23 cellular contexts compared by ENCODE assay signal in genomic region chr14:101622251-101623076, GRCh38.
"Had no signal": no experiment of that assay in that cellular context is flagged by ENCODE, and none has a peak within 500 bp of the region (broad histone marks: within the 10 kb centered on the region; RNA-seq: fewer than 3 reads in every experiment).

No MANE protein-coding gene starts in this region.

- H3K27me3 Mint-ChIP-seq: activated CD4-positive, alpha-beta T cell treated with anti-CD3 and anti-CD28 coated beads for 36 hours had no signal

- H3K4me1 ChIP-seq: colonic mucosa, esophagus squamous epithelium, gastrocnemius medialis, heart left ventricle, lower lobe of right lung, right lobe of liver, testis, upper lobe of left lung had no signal

- H3K4me3 ChIP-seq: colonic mucosa, dorsolateral prefrontal cortex, esophagus squamous epithelium, gastrocnemius medialis, heart left ventricle, lower lobe of right lung, right lobe of liver, skin epidermis, testis, upper lobe of left lung had no signal

- H3K27ac Mint-ChIP-seq: activated B cell treated with CpG ODN at 0.5 μM for 24 hours; activated CD4-positive, alpha-beta memory T cell treated with anti-CD3 and anti-CD28 coated beads for 36 hours; activated CD4-positive, alpha-beta T cell treated with anti-CD3 and anti-CD28 coated beads for 36 hours; activated naive CD4-positive, alpha-beta T cell treated with anti-CD3 and anti-CD28 coated beads for 36 hours; stimulated activated memory B cell treated with anti-CD40 and anti-IgM and Interleukin-4, amounts not matched to agents 10 μg/mL and 1 μg/mL and 100 μg/mL, for 72 hours; T-helper 1 cell treated with Interleukin-12 subunit alpha and Interleukin-12 subunit beta and Interleukin-4 antibody, amounts not matched to agents 30 μg/mL and 1 μg/mL, for 36 hours had no signal

- H3K36me3 ChIP-seq: colonic mucosa, esophagus squamous epithelium, gastrocnemius medialis, heart left ventricle, lower lobe of right lung, right lobe of liver, upper lobe of left lung had no signal

- H3K36me3 Mint-ChIP-seq: activated CD4-positive, alpha-beta memory T cell treated with anti-CD3 and anti-CD28 coated beads for 36 hours; naive thymus-derived CD4-positive, alpha-beta T cell; stimulated activated memory B cell treated with anti-CD40 and anti-IgM and Interleukin-4, amounts not matched to agents 10 μg/mL and 1 μg/mL and 100 μg/mL, for 72 hours had no signal

- ATAC-seq: activated CD4-positive, alpha-beta T cell treated with anti-CD3 and anti-CD28 coated beads for 36 hours; gastrocnemius medialis; heart left ventricle; lower lobe of right lung; naive thymus-derived CD4-positive, alpha-beta T cell; right lobe of liver had no signal

- H3K9me3 Mint-ChIP-seq: activated B cell treated with CpG ODN at 0.5 μM for 24 hours; activated CD4-positive, alpha-beta memory T cell treated with anti-CD3 and anti-CD28 coated beads for 36 hours; activated naive CD4-positive, alpha-beta T cell treated with anti-CD3 and anti-CD28 coated beads for 36 hours; T-helper 1 cell treated with Interleukin-12 subunit alpha and Interleukin-12 subunit beta and Interleukin-4 antibody, amounts not matched to agents 30 μg/mL and 1 μg/mL, for 36 hours had no signal

- H3K9me3 ChIP-seq: colonic mucosa, esophagus squamous epithelium, gastrocnemius medialis, lower lobe of right lung, right lobe of liver, testis, upper lobe of left lung had no signal

- DNase-seq: activated B cell treated with CpG ODN at 0.5 μM for 24 hours; activated CD4-positive, alpha-beta memory T cell treated with anti-CD3 and anti-CD28 coated beads for 36 hours; activated CD4-positive, alpha-beta T cell treated with anti-CD3 and anti-CD28 coated beads for 36 hours; activated naive CD4-positive, alpha-beta T cell treated with anti-CD3 and anti-CD28 coated beads for 36 hours; activated T-cell treated with anti-CD3 and anti-CD28 coated beads, Interleukin-2, amount 50 U/mL, for 48 hours; amygdala; colonic mucosa; esophagus squamous epithelium; gastrocnemius medialis; heart left ventricle; kidney; lower lobe of right lung; naive thymus-derived CD4-positive, alpha-beta T cell; stimulated activated CD4-positive, alpha-beta T cell treated with anti-CD3 and anti-CD28 coated beads, Interleukin-2, amount 100 ng/mL, for 24 hours; T1000; testis had no signal

- H3K27ac ChIP-seq: colonic mucosa, dorsolateral prefrontal cortex, esophagus squamous epithelium, gastrocnemius medialis, heart left ventricle, lower lobe of right lung, right lobe of liver, skin epidermis, testis, upper lobe of left lung had no signal

- FAIRE-seq: bronchial epithelial cell, kidney had no signal

- H3K4me3 Mint-ChIP-seq: activated B cell treated with CpG ODN at 0.5 μM for 24 hours; activated CD4-positive, alpha-beta memory T cell treated with anti-CD3 and anti-CD28 coated beads for 36 hours; activated CD4-positive, alpha-beta T cell treated with anti-CD3 and anti-CD28 coated beads for 36 hours; activated naive CD4-positive, alpha-beta T cell treated with anti-CD3 and anti-CD28 coated beads for 36 hours; naive thymus-derived CD4-positive, alpha-beta T cell; stimulated activated memory B cell treated with anti-CD40 and anti-IgM and Interleukin-4, amounts not matched to agents 10 μg/mL and 1 μg/mL and 100 μg/mL, for 72 hours; T-helper 1 cell treated with Interleukin-12 subunit alpha and Interleukin-12 subunit beta and Interleukin-4 antibody, amounts not matched to agents 30 μg/mL and 1 μg/mL, for 36 hours had no signal

- H3K4me1 Mint-ChIP-seq: activated B cell treated with CpG ODN at 0.5 μM for 24 hours; activated CD4-positive, alpha-beta T cell treated with anti-CD3 and anti-CD28 coated beads for 36 hours; stimulated activated memory B cell treated with anti-CD40 and anti-IgM and Interleukin-4, amounts not matched to agents 10 μg/mL and 1 μg/mL and 100 μg/mL, for 72 hours had no signal

- H3K27me3 ChIP-seq: colonic mucosa, dorsolateral prefrontal cortex, gastrocnemius medialis, heart left ventricle, right lobe of liver, testis, upper lobe of left lung had no signal
